10 cellular contexts compared by ENCODE assay signal in the genomic region with DNA sequence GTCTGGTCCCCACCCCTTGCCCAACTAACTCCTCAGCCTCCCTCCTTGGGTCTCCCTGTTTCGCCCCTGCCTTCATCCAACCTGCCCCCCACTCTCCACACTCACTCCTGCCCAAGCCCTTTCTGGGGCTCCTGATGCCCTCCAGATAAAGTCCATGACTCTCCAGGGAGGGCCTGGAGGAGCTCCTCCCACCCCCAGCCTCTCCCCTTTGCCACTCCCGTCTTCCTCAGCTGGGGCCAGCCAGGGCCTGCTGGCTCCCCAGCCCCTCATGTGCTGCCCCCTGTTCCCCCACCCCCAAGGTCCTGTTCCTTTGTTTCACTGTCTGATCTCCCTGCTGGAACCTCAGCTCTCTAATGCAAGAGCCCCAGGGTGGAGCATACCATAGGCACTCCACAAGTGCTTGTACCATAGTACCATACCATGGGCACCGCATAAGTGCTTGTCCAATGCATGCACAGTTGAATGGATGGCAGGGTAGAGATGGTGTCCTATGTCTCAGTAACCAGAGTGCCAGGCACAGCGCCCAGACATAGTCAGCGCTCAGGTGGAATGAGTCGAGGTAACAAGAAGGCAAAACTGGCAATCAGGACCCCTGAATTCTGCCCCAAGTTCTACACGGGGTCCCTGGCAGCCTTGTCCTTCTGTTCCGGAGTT. TPM values are rescaled to one million over a fixed set of nuclear protein-coding genes. Genes with fewer than 3 reads are reported as not detected.
DNase-seq lines count a peak whose midpoint lies in the region; ATAC-seq and TF ChIP-seq lines count a peak whose summit lies in the region.
"Had no signal": no experiment of that assay in that cellular context is flagged by ENCODE, and none has a peak within 500 bp of the region (broad histone marks: within the 10 kb centered on the region; RNA-seq: fewer than 3 reads in every experiment).

No MANE protein-coding gene starts in this region.

- 72% methylated on average over 4 of the region's 8 CpGs for WGBS in mammary epithelial cell (ENCODE audit: low coverage, missing lambda C conversion rate)
- 78% methylated on average over 8 of the region's 8 CpGs for WGBS in urinary bladder

- peak overlapping the region; percentile 93 to 98 (median 97) for H3K4me3 ChIP-seq in mammary epithelial cell (replicated peaks in 1 of 3; ENCODE audit: insufficient read depth in 1 of 3, low read depth in 2 of 3, low read length in 3 of 3)
- H3K4me3 ChIP-seq in mucosa of descending colon: no peak overlapping the region
- H3K4me3 ChIP-seq in urinary bladder (ENCODE audit: low read depth, low read length): peak overlapping the region; percentile 90

- H3K36me3 ChIP-seq in mammary epithelial cell (ENCODE audit: insufficient read depth, low read length) (no peaks in the 10 kb centered on the region), mucosa of descending colon (ENCODE audit: low read depth) (no peaks in the 10 kb centered on the region), urinary bladder (ENCODE audit: insufficient read depth) (no peaks in the 10 kb centered on the region)
- H3K36me3 ChIP-seq: neutrophil had no signal

- no peaks in the 10 kb centered on the region for H3K36me3 Mint-ChIP-seq in activated naive CD4-positive, alpha-beta T cell treated with anti-CD3 and anti-CD28 coated beads, Interleukin-2, amount 50 U/mL, for 24 hours

- no peak overlapping the region for H3K9ac ChIP-seq in mammary epithelial cell (ENCODE audit: insufficient read depth, low read length)

- H4K20me1 ChIP-seq in mammary epithelial cell (ENCODE audit: insufficient read depth, low read length): no peaks in the 10 kb centered on the region

- in situ Hi-C loops in mammary epithelial cell (cut with MboI; ENCODE audit: low sequenced_read_pairs in 2 of 2): loop anchor here in 1 of 2 donors (10.0 kb wide), 1 partner anchor 254 kb away; no protein-coding TSS in a partner anchor

- TF ChIP-seq CTCF in mammary epithelial cell (conservative IDR thresholded peaks at IDR 0.05 in 1 of 2, IDR thresholded peaks at IDR 0.05 in 1 of 2; ENCODE audit: extremely low read depth in 1 of 2, insufficient read depth in 1 of 2, low read depth in 1 of 2, low read length in 2 of 2) (no peak), mucosa of descending colon (IDR thresholded peaks at IDR 0.05) (no peak)

- H3K4me1 ChIP-seq in mammary epithelial cell (ENCODE audit: insufficient read depth, low read length) (peaks cover 58% of the 10 kb centered on the region), mucosa of descending colon (ENCODE audit: low read depth) (peaks cover 42% of the 10 kb centered on the region), urinary bladder (ENCODE audit: insufficient read depth) (no peaks in the 10 kb centered on the region)

- CTCF ChIA-PET in mammary epithelial cell (lab: Charles Lee; ENCODE audit: low non-redundant PET): interaction anchor here (0.6 to 0.7 kb wide), 4 partner anchors 21 to 351 kb away, joined by 3 to 8 read pairs (median 4); no protein-coding TSS in a partner anchor

- peak overlapping the region; percentile 82 for H3K4me2 ChIP-seq in mammary epithelial cell (ENCODE audit: insufficient read depth, low read depth, low read length)

- no peaks in the 10 kb centered on the region for H3K27me3 ChIP-seq in mammary epithelial cell (ENCODE audit: insufficient read depth, low read length)

- H3K9me3 ChIP-seq in mammary epithelial cell (replicated peaks; ENCODE audit: insufficient read depth, low read length) (no peaks in the 10 kb centered on the region), mucosa of descending colon (no peaks in the 10 kb centered on the region)
- H3K9me3 ChIP-seq: neutrophil had no signal

- peaks cover 14% of the 10 kb centered on the region for H3K4me1 Mint-ChIP-seq in activated naive CD4-positive, alpha-beta T cell treated with anti-CD3 and anti-CD28 coated beads, Interleukin-2, amount 50 U/mL, for 24 hours

- dilution Hi-C loops in mammary epithelial cell (cut with HindIII; ENCODE audit: low sequenced_read_pairs): no loop called here

- H3K27ac ChIP-seq in mammary epithelial cell (ENCODE audit: insufficient read depth, low read depth, low read length) (peak overlapping the region; percentile 56), urinary bladder (ENCODE audit: low read depth) (peak overlapping the region; percentile 77)
- H3K27ac ChIP-seq: neutrophil had no signal

- H3K9me3 Mint-ChIP-seq in activated naive CD4-positive, alpha-beta T cell treated with anti-CD3 and anti-CD28 coated beads, Interleukin-2, amount 50 U/mL, for 24 hours: no peaks in the 10 kb centered on the region

- peaks cover 64% of the 10 kb centered on the region for H3K79me2 ChIP-seq in mammary epithelial cell (ENCODE audit: insufficient read depth, low read length)

- no peaks in the 10 kb centered on the region for H3K27me3 Mint-ChIP-seq in activated naive CD4-positive, alpha-beta T cell treated with anti-CD3 and anti-CD28 coated beads, Interleukin-2, amount 50 U/mL, for 24 hours

- H3K27ac Mint-ChIP-seq in activated naive CD4-positive, alpha-beta T cell treated with anti-CD3 and anti-CD28 coated beads, Interleukin-2, amount 50 U/mL, for 24 hours: peak overlapping the region; percentile 59

- peak overlapping the region; percentile 44 for H3K4me3 Mint-ChIP-seq in activated naive CD4-positive, alpha-beta T cell treated with anti-CD3 and anti-CD28 coated beads, Interleukin-2, amount 50 U/mL, for 24 hours

- no peak for DNase-seq in activated naive CD4-positive, alpha-beta T cell (lab: John Stamatoyannopoulos, UW)
- DNase-seq in mammary epithelial cell: no peak
- DNase-seq in mucosa of descending colon: peak in 2 of 3 donors; percentile 42 to 58
- no peak for DNase-seq in HuH-7.5 (ENCODE audit: low spot score)
- DNase-seq in NCI-H1417 treated with DMSO at 0.1 percent for 48 hours (lab: John Stamatoyannopoulos, UW): no peak
- DNase-seq: NCI-H1694 had no signal

- no peak overlapping the region for H2AFZ ChIP-seq in mammary epithelial cell (ENCODE audit: low read depth, low read length)

- ATAC-seq in mucosa of descending colon (no peak), HG03039 (IDR thresholded peaks at IDR 0.05; ENCODE audit: unreplicated experiment) (no peak)

- no TSS peak for BruUV-seq in mammary epithelial cell (replicated peaks; lab: Mats Ljungman, UMichigan)

- intact Hi-C loops in mammary epithelial cell (cut with micrococcal nuclease): loop anchor here (2.0 to 5.0 kb wide), 3 partner anchors 83 to 598 kb away; no protein-coding TSS in a partner anchor
- intact Hi-C loops in mucosa of descending colon (cut with DNase I, micrococcal nuclease): loop anchor here in 1 of 2 donors (10.0 kb wide), 1 partner anchor 64 kb away; no protein-coding TSS in a partner anchor

RNA-seq across cellular contexts. Expression of a gene that starts 1.5 kb away (rescaled TPM):
- total RNA-seq in mammary epithelial cell (100 to 1,000 TPM in 1 of 2 donors, 10 to 100 TPM in 1; 79.4 to 185 TPM), mucosa of descending colon (100 to 1,000 TPM; 205 to 562 (median 232) TPM), urinary bladder (18.1 TPM)
- polyA plus RNA-seq in mammary epithelial cell (171 TPM), urinary bladder (84.1 TPM)
- 166 TPM for polyA minus RNA-seq in mammary epithelial cell

RNA-seq across cellular contexts. Expression of a gene that starts 4.7 kb away (rescaled TPM):
- 1 to 10 TPM; 6.5 to 8.1 TPM for total RNA-seq in mammary epithelial cell
- polyA plus RNA-seq in mammary epithelial cell: 3.1 TPM
- 3.4 TPM for polyA minus RNA-seq in mammary epithelial cell
- total RNA-seq in mucosa of descending colon: 10 to 100 TPM; 18.1 to 28.7 (median 26.3) TPM
- total RNA-seq in urinary bladder: 4.5 TPM
- 18.2 TPM for polyA plus RNA-seq in urinary bladder

RNA-seq across cellular contexts. Expression of a gene that starts 17.5 kb away (rescaled TPM):
- total RNA-seq in mammary epithelial cell (10 to 100 TPM; 20.5 to 35.2 TPM), mucosa of descending colon (10 to 100 TPM; 36.7 to 98.2 (median 37.0) TPM), urinary bladder (19.2 TPM)
- polyA plus RNA-seq in mammary epithelial cell (16.7 TPM), urinary bladder (22.0 TPM)
- polyA minus RNA-seq in mammary epithelial cell: 12.4 TPM

RNA-seq across cellular contexts. Expression of a gene that starts 30.9 kb away (rescaled TPM):
- 1 to 10 TPM; 2.8 to 7.7 TPM for total RNA-seq in mammary epithelial cell
- polyA plus RNA-seq in mammary epithelial cell: 4.0 TPM
- not detected for polyA minus RNA-seq in mammary epithelial cell
- 1 to 10 TPM; 3.9 to 9.6 (median 4.5) TPM for total RNA-seq in mucosa of descending colon
- total RNA-seq in urinary bladder: 2.0 TPM
- polyA plus RNA-seq in urinary bladder: 7.9 TPM

Comparison
In these comparisons a context has a peak if more than half of its experiments do, and no peak if none do; other contexts are left out.
1. DNase-seq: peak in mucosa of descending colon (2 of 3); none in activated naive CD4-positive, alpha-beta T cell (0 of 4), mammary epithelial cell (single experiment), HuH-7.5 (single experiment) and NCI-H1417 treated with DMSO at 0.1 percent for 48 hours (single experiment).